14 cellular contexts compared by ENCODE assay signal in the genomic region with DNA sequence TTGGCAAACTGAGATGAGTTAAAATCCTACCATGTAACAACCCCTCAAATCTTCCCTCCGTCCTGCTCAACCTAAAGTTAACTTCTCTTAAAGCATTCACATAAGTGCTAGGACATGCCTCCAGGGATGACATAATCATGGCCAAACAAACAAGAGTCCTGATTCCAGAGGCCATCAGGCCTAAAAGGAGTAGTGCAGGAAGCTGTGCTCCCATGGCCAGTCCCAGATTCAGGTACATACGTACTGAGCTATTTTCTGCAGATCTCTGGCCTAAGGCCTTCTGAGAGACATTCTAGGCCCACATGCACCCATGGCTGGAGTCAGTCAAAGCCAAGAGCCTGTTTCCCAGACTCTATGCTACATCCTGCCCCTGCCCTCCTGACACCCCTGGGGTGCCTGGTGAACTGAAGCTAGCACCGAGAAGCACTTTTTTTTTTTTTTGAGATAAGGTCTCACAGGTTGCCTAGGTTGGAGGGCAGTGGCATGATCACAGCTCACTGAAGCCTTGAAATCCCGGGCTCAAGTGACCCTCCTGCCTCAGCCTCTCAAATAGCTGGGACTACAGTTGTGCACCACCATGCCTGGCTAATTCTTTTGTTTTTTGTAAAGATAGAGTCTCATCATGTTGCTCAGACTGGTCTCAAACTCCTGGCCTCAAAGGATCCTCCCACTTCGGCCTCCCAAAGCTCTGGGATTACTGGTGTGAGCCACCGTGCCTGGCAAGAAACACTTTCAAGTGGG. TPM values are rescaled to one million over a fixed set of nuclear protein-coding genes. Genes with fewer than 3 reads are reported as not detected.
DNase-seq lines count a peak whose midpoint lies in the region; ATAC-seq and TF ChIP-seq lines count a peak whose summit lies in the region.
"Had no signal": no experiment of that assay in that cellular context is flagged by ENCODE, and none has a peak within 500 bp of the region (broad histone marks: within the 10 kb centered on the region; RNA-seq: fewer than 3 reads in every experiment).

No MANE protein-coding gene starts in this region.

- peaks cover 34% of the 10 kb centered on the region for H3K36me3 Mint-ChIP-seq in activated T-cell treated with anti-CD3 and anti-CD28 coated beads, Interleukin-2, amount 50 U/mL, for 4 hours (ENCODE audit: insufficient read depth)
- H3K36me3 Mint-ChIP-seq in activated T-helper 1 cell treated with anti-CD3 and anti-CD28 coated beads, Interleukin-12 subunit alpha, Interleukin-12 subunit beta, Interleukin-2, Interleukin-4 antibody, amounts not matched to agents 30 ng/mL and 10 ng/mL and 1 ng/mL, durations not matched to agents 14 hours and 24 hours and 36 hours (ENCODE audit: low read depth), result peaks cover 46% of the 10 kb centered on the region

- H3K4me1 ChIP-seq in esophagus squamous epithelium (peaks cover 0 to 9% (median 3%) of the 10 kb centered on the region in 3 donors), thoracic aorta (ENCODE audit: control insufficient read depth in 1 of 2, low read depth in 2 of 2) (no peaks in the 10 kb centered on the region)
- H3K4me1 ChIP-seq: left lung, vagina had no signal

- no peaks in the 10 kb centered on the region for H3K9me3 Mint-ChIP-seq in activated T-cell treated with anti-CD3 and anti-CD28 coated beads, Interleukin-2, amount 50 U/mL, for 4 hours
- no peaks in the 10 kb centered on the region for H3K9me3 Mint-ChIP-seq in activated T-helper 1 cell treated with anti-CD3 and anti-CD28 coated beads, Interleukin-12 subunit alpha, Interleukin-12 subunit beta, Interleukin-2, Interleukin-4 antibody, amounts not matched to agents 30 ng/mL and 10 ng/mL and 1 ng/mL, durations not matched to agents 14 hours and 24 hours and 36 hours

- H3K27ac ChIP-seq in esophagus squamous epithelium (peak overlapping the region in 3 of 4 donors; percentile 3 to 44 (median 34)), thoracic aorta (no peak overlapping the region)
- H3K27ac ChIP-seq: coronary artery, left lung, vagina had no signal

- no peak for DNase-seq in activated T-cell treated with anti-CD3 and anti-CD28 coated beads, Interleukin-2, amount 50 U/mL, for 4 hours
- no peak for DNase-seq in activated T-cell treated with anti-CD3 and anti-CD28 coated beads for 4 hours
- DNase-seq in activated T-helper 1 cell treated with anti-CD3 and anti-CD28 coated beads, Interleukin-12 subunit alpha, Interleukin-12 subunit beta, Interleukin-2, Interleukin-4 antibody, amounts not matched to agents 30 ng/mL and 10 ng/mL and 1 ng/mL, durations not matched to agents 14 hours and 24 hours and 36 hours (ENCODE audit: low spot score), result no peak
- no peak for DNase-seq in esophagus squamous epithelium (lab: John Stamatoyannopoulos, UW)
- DNase-seq in thoracic aorta (ENCODE audit: low spot score), result no peak
- DNase-seq in GM20000 (ENCODE audit: low spot score), result no peak
- no peak for DNase-seq in epidermal melanocyte (ENCODE audit: insufficient read length, low spot score)
- DNase-seq: Caco-2, left lung, right cardiac atrium had no signal

- H3K4me3 ChIP-seq in esophagus squamous epithelium (peak overlapping the region; percentile 4 to 38 (median 24)), thoracic aorta (peak overlapping the region; percentile 27)
- H3K4me3 ChIP-seq: coronary artery, vagina had no signal

- WGBS in esophagus squamous epithelium, 2 donors, result 73% methylated on average over 6 of the region's 6 CpGs

- peak overlapping the region; percentile 92 for H3K4me3 Mint-ChIP-seq in activated T-cell treated with anti-CD3 and anti-CD28 coated beads, Interleukin-2, amount 50 U/mL, for 4 hours
- H3K4me3 Mint-ChIP-seq in activated T-helper 1 cell treated with anti-CD3 and anti-CD28 coated beads, Interleukin-12 subunit alpha, Interleukin-12 subunit beta, Interleukin-2, Interleukin-4 antibody, amounts not matched to agents 30 ng/mL and 10 ng/mL and 1 ng/mL, durations not matched to agents 14 hours and 24 hours and 36 hours, result peak overlapping the region; percentile 90

- no peak for TF ChIP-seq POLR2A in esophagus squamous epithelium (IDR thresholded peaks at IDR 0.05)

- peaks cover 66% of the 10 kb centered on the region for H3K4me1 Mint-ChIP-seq in activated T-cell treated with anti-CD3 and anti-CD28 coated beads, Interleukin-2, amount 50 U/mL, for 4 hours (ENCODE audit: low read depth)
- H3K4me1 Mint-ChIP-seq in activated T-helper 1 cell treated with anti-CD3 and anti-CD28 coated beads, Interleukin-12 subunit alpha, Interleukin-12 subunit beta, Interleukin-2, Interleukin-4 antibody, amounts not matched to agents 30 ng/mL and 10 ng/mL and 1 ng/mL, durations not matched to agents 14 hours and 24 hours and 36 hours (ENCODE audit: low read depth), result peaks cover 74% of the 10 kb centered on the region

- H3K27me3 ChIP-seq in esophagus squamous epithelium (peaks cover 0 to 34% (median 0%) of the 10 kb centered on the region in 4 donors), thoracic aorta (replicated peaks; ENCODE audit: insufficient read depth) (no peaks in the 10 kb centered on the region)
- H3K27me3 ChIP-seq: left lung, vagina had no signal

- intact Hi-C loops in activated T-helper 1 cell treated with anti-CD3 and anti-CD28 coated beads, Interleukin-12 subunit alpha, Interleukin-12 subunit beta, Interleukin-2, Interleukin-4 antibody, amounts not matched to agents 30 ng/mL and 10 ng/mL and 1 ng/mL, durations not matched to agents 14 hours and 24 hours and 36 hours (cut with micrococcal nuclease), result loop anchor here (1.0 to 5.0 kb wide), 4 partner anchors 11 to 195 kb away; a partner anchor contains a TSS
- intact Hi-C loops in esophagus squamous epithelium (cut with DNase I), result loop anchor here (10.0 kb wide), 1 partner anchor 147 kb away; no protein-coding TSS in a partner anchor

- H3K9me3 ChIP-seq in esophagus squamous epithelium (no peaks in the 10 kb centered on the region), thoracic aorta (no peaks in the 10 kb centered on the region)
- H3K9me3 ChIP-seq: Caco-2, left lung, vagina had no signal

- H3K27ac Mint-ChIP-seq in activated T-helper 1 cell treated with anti-CD3 and anti-CD28 coated beads, Interleukin-12 subunit alpha, Interleukin-12 subunit beta, Interleukin-2, Interleukin-4 antibody, amounts not matched to agents 30 ng/mL and 10 ng/mL and 1 ng/mL, durations not matched to agents 14 hours and 24 hours and 36 hours, result peak overlapping the region; percentile 86

- TF ChIP-seq CTCF in esophagus squamous epithelium (IDR thresholded peaks at IDR 0.05) (no peak), thoracic aorta (IDR thresholded peaks at IDR 0.05) (no peak), GM20000 (IDR thresholded peaks at IDR 0.05; ENCODE audit: extremely low read depth, missing control alignments) (no peak)

- no peak for ATAC-seq in activated T-cell treated with anti-CD3 and anti-CD28 coated beads, Interleukin-2, amount 50 U/mL, for 4 hours
- no peak for ATAC-seq in thoracic aorta (ENCODE audit: insufficient number of reproducible peaks, low FRiP score, low read depth)
- ATAC-seq in GM21825 (IDR thresholded peaks at IDR 0.05; ENCODE audit: unreplicated experiment), result no peak
- ATAC-seq: left lung, right cardiac atrium, Right ventricle myocardium inferior had no signal

- no peaks in the 10 kb centered on the region for H3K36me3 ChIP-seq in esophagus squamous epithelium
- H3K36me3 ChIP-seq in thoracic aorta, result no peaks in the 10 kb centered on the region
- H3K36me3 ChIP-seq: left lung, vagina had no signal

- no peaks in the 10 kb centered on the region for H3K27me3 Mint-ChIP-seq in activated T-cell treated with anti-CD3 and anti-CD28 coated beads, Interleukin-2, amount 50 U/mL, for 4 hours (ENCODE audit: low read depth)
- no peaks in the 10 kb centered on the region for H3K27me3 Mint-ChIP-seq in activated T-helper 1 cell treated with anti-CD3 and anti-CD28 coated beads, Interleukin-12 subunit alpha, Interleukin-12 subunit beta, Interleukin-2, Interleukin-4 antibody, amounts not matched to agents 30 ng/mL and 10 ng/mL and 1 ng/mL, durations not matched to agents 14 hours and 24 hours and 36 hours (ENCODE audit: insufficient read depth)

RNA-seq across cellular contexts. Expression of a gene that starts 0.6 kb away (rescaled TPM):
- total RNA-seq in activated T-cell treated with anti-CD3 and anti-CD28 coated beads, Interleukin-2, amount 50 U/mL, for 4 hours, result 100 to 1,000 TPM; 412 to 451 (median 427) TPM
- 486 and 491 TPM in 2 replicates for total RNA-seq in activated T-helper 1 cell treated with anti-CD3 and anti-CD28 coated beads, Interleukin-12 subunit alpha, Interleukin-12 subunit beta, Interleukin-2, Interleukin-4 antibody, amounts not matched to agents 30 ng/mL and 10 ng/mL and 1 ng/mL, durations not matched to agents 14 hours and 24 hours and 36 hours
- 10 to 100 TPM in 1 of 4 donors, 1 to 10 TPM in 3; 5.7 to 11.8 (median 7.2) TPM for total RNA-seq in esophagus squamous epithelium
- 1 to 10 TPM; 1.6 to 5.8 TPM for total RNA-seq in thoracic aorta
- total RNA-seq: Caco-2, Right ventricle myocardium inferior had no signal

RNA-seq across cellular contexts. Expression of a gene that starts 2.2 kb away (rescaled TPM):
- 100 to 1,000 TPM in 2 of 3 donors, 10 to 100 TPM in 1; 86.4 to 105 (median 102) TPM for total RNA-seq in activated T-cell treated with anti-CD3 and anti-CD28 coated beads, Interleukin-2, amount 50 U/mL, for 4 hours
- total RNA-seq in activated T-helper 1 cell treated with anti-CD3 and anti-CD28 coated beads, Interleukin-12 subunit alpha, Interleukin-12 subunit beta, Interleukin-2, Interleukin-4 antibody, amounts not matched to agents 30 ng/mL and 10 ng/mL and 1 ng/mL, durations not matched to agents 14 hours and 24 hours and 36 hours, result 134 and 145 TPM in 2 replicates
- total RNA-seq in esophagus squamous epithelium (1 to 10 TPM in 3 of 4 donors, under 1 TPM in 1; 0.85 to 4.0 (median 1.4) TPM), thoracic aorta (1 to 10 TPM in 1 of 2 donors, under 1 TPM in 1; 0.27 to 1.1 TPM)

RNA-seq across cellular contexts. Expression of a gene that starts 17.5 kb away (rescaled TPM):
- total RNA-seq in activated T-cell treated with anti-CD3 and anti-CD28 coated beads, Interleukin-2, amount 50 U/mL, for 4 hours, result 10 to 100 TPM; 43.7 to 45.1 (median 45.0) TPM
- 44.1 and 46.0 TPM in 2 replicates for total RNA-seq in activated T-helper 1 cell treated with anti-CD3 and anti-CD28 coated beads, Interleukin-12 subunit alpha, Interleukin-12 subunit beta, Interleukin-2, Interleukin-4 antibody, amounts not matched to agents 30 ng/mL and 10 ng/mL and 1 ng/mL, durations not matched to agents 14 hours and 24 hours and 36 hours
- 10 to 100 TPM; 21.9 to 36.0 (median 33.2) TPM for total RNA-seq in esophagus squamous epithelium
- 10 to 100 TPM; 37.1 to 49.0 TPM for total RNA-seq in thoracic aorta

RNA-seq across cellular contexts. Expression of a gene that starts 37.4 kb away (rescaled TPM):
- total RNA-seq in activated T-cell treated with anti-CD3 and anti-CD28 coated beads, Interleukin-2, amount 50 U/mL, for 4 hours, result 100 to 1,000 TPM; 371 to 436 (median 407) TPM
- total RNA-seq in activated T-helper 1 cell treated with anti-CD3 and anti-CD28 coated beads, Interleukin-12 subunit alpha, Interleukin-12 subunit beta, Interleukin-2, Interleukin-4 antibody, amounts not matched to agents 30 ng/mL and 10 ng/mL and 1 ng/mL, durations not matched to agents 14 hours and 24 hours and 36 hours, result 630 and 646 TPM in 2 replicates
- total RNA-seq in esophagus squamous epithelium (1 to 10 TPM; 1.9 to 7.8 (median 3.1) TPM), thoracic aorta (1 to 10 TPM; 1.1 to 1.3 TPM)

RNA-seq across cellular contexts. Expression of a gene that starts 59.5 kb away (rescaled TPM):
- 100 to 1,000 TPM; 236 to 266 (median 251) TPM for total RNA-seq in activated T-cell treated with anti-CD3 and anti-CD28 coated beads, Interleukin-2, amount 50 U/mL, for 4 hours
- 205 and 216 TPM in 2 replicates for total RNA-seq in activated T-helper 1 cell treated with anti-CD3 and anti-CD28 coated beads, Interleukin-12 subunit alpha, Interleukin-12 subunit beta, Interleukin-2, Interleukin-4 antibody, amounts not matched to agents 30 ng/mL and 10 ng/mL and 1 ng/mL, durations not matched to agents 14 hours and 24 hours and 36 hours
- total RNA-seq in esophagus squamous epithelium, result 10 to 100 TPM; 44.2 to 65.0 (median 48.8) TPM
- total RNA-seq in thoracic aorta, result 10 to 100 TPM; 21.1 to 45.2 TPM

Comparison
In these comparisons a context has a peak if more than half of its experiments do, and no peak if none do; other contexts are left out.
1. H3K27ac ChIP-seq: peak in esophagus squamous epithelium (3 of 4); none in thoracic aorta (0 of 2).
2. RNA of a gene that starts 0.6 kb away (total RNA-seq): 486 to 491 TPM in activated T-helper 1 cell treated with anti-CD3 and anti-CD28 coated beads, Interleukin-12 subunit alpha, Interleukin-12 subunit beta, Interleukin-2, Interleukin-4 antibody, amounts not matched to agents 30 ng/mL and 10 ng/mL and 1 ng/mL, durations not matched to agents 14 hours and 24 hours and 36 hours and 412 to 451 TPM in activated T-cell treated with anti-CD3 and anti-CD28 coated beads, Interleukin-2, amount 50 U/mL, for 4 hours; 5.7 to 11.8 TPM in esophagus squamous epithelium and 1.6 to 5.8 TPM in thoracic aorta; every median in the first group is over 10 times any median in the second.
3. RNA of a gene that starts 2.2 kb away (total RNA-seq): 134 to 145 TPM in activated T-helper 1 cell treated with anti-CD3 and anti-CD28 coated beads, Interleukin-12 subunit alpha, Interleukin-12 subunit beta, Interleukin-2, Interleukin-4 antibody, amounts not matched to agents 30 ng/mL and 10 ng/mL and 1 ng/mL, durations not matched to agents 14 hours and 24 hours and 36 hours and 86.4 to 105 TPM in activated T-cell treated with anti-CD3 and anti-CD28 coated beads, Interleukin-2, amount 50 U/mL, for 4 hours; 0.85 to 4.0 TPM in esophagus squamous epithelium and 0.27 to 1.1 TPM in thoracic aorta; every median in the first group is over 10 times any median in the second.